ENCODE assay signal across 1 cellular context in the genomic region with DNA sequence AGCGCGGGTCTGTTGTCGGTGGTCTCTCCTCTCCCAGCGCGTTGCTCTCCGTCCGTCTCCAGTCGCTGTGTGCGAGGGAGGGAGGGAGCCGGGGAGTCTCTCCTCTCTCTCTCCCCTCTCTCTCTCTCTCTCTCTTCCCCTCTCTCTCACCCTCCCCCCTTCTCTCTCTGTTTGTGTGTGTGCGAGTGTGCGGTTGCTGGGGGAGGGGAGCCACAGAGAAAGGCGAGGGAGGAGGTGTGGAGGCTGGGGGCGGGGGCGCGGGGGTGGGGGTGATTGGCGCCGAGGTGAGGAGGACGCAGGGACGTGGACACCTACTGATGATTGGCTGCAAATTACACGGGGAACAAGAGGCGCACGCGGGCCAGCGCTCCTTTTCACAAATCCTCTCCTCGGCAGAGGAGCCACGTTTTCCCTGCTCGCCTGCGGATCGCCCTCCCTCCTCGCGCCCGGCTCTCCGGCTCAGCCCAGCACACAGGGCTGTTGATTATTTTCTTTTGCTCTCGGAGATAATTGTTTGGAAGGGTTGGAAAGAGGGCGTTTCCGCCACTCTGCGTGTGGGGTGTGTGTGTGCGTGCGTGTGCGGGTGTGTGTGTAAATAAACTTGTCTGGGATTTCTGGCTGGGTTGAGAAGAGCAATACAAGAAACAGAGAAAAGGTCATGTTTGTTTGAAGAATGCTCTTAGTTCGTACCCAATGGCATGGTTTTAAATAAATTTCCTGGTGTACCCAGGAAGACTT.
TF ChIP-seq lines count a peak whose summit lies in the region.

A gene (minus strand): TSS at position 73 of the 738 bp plus-strand sequence. CDS start 3,092 bp downstream, outside the sequence.

TF ChIP-seq in H1, 55 proteins besides CTCF, POLR2A, EP300 and RAD21 (continued from another document):
- TF ChIP-seq SRF (IDR thresholded peaks at IDR 0.05; ENCODE audit: low read depth, low read length) (no peak), ZNF274 (IDR thresholded peaks at IDR 0.05; ENCODE audit: borderline replicate concordance, extremely low read depth, low read length) (no peak), TEAD4 (IDR thresholded peaks at IDR 0.05; ENCODE audit: low read depth, low read length) (0 out of 2 replicates have a peak, but pooled peaks have one; percentile 23), POU5F1 (IDR thresholded peaks at IDR 0.05; ENCODE audit: low read depth, low read length) (no peak), BRCA1 (IDR thresholded peaks at IDR 0.05; ENCODE audit: low read depth, low read length) (no peak), CHD1 (IDR thresholded peaks at IDR 0.05; ENCODE audit: low read depth, low read length) (no peak), YY1 (IDR thresholded peaks at IDR 0.05; ENCODE audit: low read depth, low read length) (peak; percentile 81), KDM4A (IDR thresholded peaks at IDR 0.05; ENCODE audit: low read depth, low read length, severe bottlenecking) (peak; percentile 88), CEBPB (IDR thresholded peaks at IDR 0.05; ENCODE audit: low read depth, low read length) (no peak), HDAC2 (IDR thresholded peaks at IDR 0.05; ENCODE audit: borderline replicate concordance in 1 of 2, low read depth in 2 of 2, low read length in 2 of 2) (peak in 1 of 2 experiments; percentile 93; a peak in 2 of 4 replicates), EGR1 (IDR thresholded peaks at IDR 0.05; ENCODE audit: borderline replicate concordance, low read depth, low read length) (peak; percentile 98), POLR2AphosphoS5 (IDR thresholded peaks at IDR 0.05; ENCODE audit: low read depth, low read length) (peak; percentile 46; the same call in 1 of the 2 replicates), JUN (IDR thresholded peaks at IDR 0.05; ENCODE audit: low read depth, low read length) (no peak), SP1 (IDR thresholded peaks at IDR 0.05; ENCODE audit: low read depth, low read length) (peak; percentile 88), KDM1A (IDR thresholded peaks at IDR 0.05; ENCODE audit: borderline replicate concordance, low read length) (peak; percentile 48; the same call in 1 of the 2 replicates), TAF1 (IDR thresholded peaks at IDR 0.05; ENCODE audit: low read depth, low read length) (peak; percentile 61; the same call in 1 of the 2 replicates), FOSL1 (IDR thresholded peaks at IDR 0.05; ENCODE audit: insufficient read depth, low read depth, low read length) (no peak), SIRT6 (IDR thresholded peaks at IDR 0.05; ENCODE audit: low read length) (no peak), NANOG (IDR thresholded peaks at IDR 0.05; ENCODE audit: insufficient read depth, low read depth, low read length, poor library complexity, severe bottlenecking) (no peak), TBP (IDR thresholded peaks at IDR 0.05; ENCODE audit: low read depth, low read length) (no peak), BCL11A (IDR thresholded peaks at IDR 0.05; ENCODE audit: low read depth in 2 of 2, low read length in 2 of 2) (no peak), JUND (IDR thresholded peaks at IDR 0.05; ENCODE audit: low read length) (peak; percentile 43; the same call in 1 of the 2 replicates), GABPA (IDR thresholded peaks at IDR 0.05; ENCODE audit: borderline replicate concordance, insufficient read depth, low read length) (no peak), HDAC6 (IDR thresholded peaks at IDR 0.05; ENCODE audit: low read depth, low read length) (no peak), GTF2F1 (IDR thresholded peaks at IDR 0.05; ENCODE audit: borderline replicate concordance, low read depth, low read length) (no peak), BACH1 (IDR thresholded peaks at IDR 0.05; ENCODE audit: low read length) (no peak), TCF12 (IDR thresholded peaks at IDR 0.05; ENCODE audit: low read depth, low read length) (0 out of 2 replicates have a peak, but pooled peaks have one; percentile 58), CBX8 (IDR thresholded peaks at IDR 0.05; ENCODE audit: borderline replicate concordance, low read depth, low read length) (no peak), RBBP5 (IDR thresholded peaks at IDR 0.05; ENCODE audit: borderline replicate concordance, low read depth, low read length) (peak; percentile 100), CHD2 (IDR thresholded peaks at IDR 0.05; ENCODE audit: low read length) (peak; percentile 55; the same call in 1 of the 2 replicates), SUZ12 (IDR thresholded peaks at IDR 0.05; ENCODE audit: low read length) (peak; percentile 58; the same call in 1 of the 2 replicates)
- TF ChIP-seq, protein P1, sequence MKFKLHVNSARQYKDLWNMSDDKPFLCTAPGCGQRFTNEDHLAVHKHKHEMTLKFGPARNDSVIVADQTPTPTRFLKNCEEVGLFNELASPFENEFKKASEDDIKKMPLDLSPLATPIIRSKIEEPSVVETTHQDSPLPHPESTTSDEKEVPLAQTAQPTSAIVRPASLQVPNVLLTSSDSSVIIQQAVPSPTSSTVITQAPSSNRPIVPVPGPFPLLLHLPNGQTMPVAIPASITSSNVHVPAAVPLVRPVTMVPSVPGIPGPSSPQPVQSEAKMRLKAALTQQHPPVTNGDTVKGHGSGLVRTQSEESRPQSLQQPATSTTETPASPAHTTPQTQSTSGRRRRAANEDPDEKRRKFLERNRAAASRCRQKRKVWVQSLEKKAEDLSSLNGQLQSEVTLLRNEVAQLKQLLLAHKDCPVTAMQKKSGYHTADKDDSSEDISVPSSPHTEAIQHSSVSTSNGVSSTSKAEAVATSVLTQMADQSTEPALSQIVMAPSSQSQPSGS (IDR thresholded peaks at IDR 0.05; ENCODE audit: low read length), result peak; percentile 48; the same call in 1 of the 2 replicates
- TF ChIP-seq, protein P2, sequence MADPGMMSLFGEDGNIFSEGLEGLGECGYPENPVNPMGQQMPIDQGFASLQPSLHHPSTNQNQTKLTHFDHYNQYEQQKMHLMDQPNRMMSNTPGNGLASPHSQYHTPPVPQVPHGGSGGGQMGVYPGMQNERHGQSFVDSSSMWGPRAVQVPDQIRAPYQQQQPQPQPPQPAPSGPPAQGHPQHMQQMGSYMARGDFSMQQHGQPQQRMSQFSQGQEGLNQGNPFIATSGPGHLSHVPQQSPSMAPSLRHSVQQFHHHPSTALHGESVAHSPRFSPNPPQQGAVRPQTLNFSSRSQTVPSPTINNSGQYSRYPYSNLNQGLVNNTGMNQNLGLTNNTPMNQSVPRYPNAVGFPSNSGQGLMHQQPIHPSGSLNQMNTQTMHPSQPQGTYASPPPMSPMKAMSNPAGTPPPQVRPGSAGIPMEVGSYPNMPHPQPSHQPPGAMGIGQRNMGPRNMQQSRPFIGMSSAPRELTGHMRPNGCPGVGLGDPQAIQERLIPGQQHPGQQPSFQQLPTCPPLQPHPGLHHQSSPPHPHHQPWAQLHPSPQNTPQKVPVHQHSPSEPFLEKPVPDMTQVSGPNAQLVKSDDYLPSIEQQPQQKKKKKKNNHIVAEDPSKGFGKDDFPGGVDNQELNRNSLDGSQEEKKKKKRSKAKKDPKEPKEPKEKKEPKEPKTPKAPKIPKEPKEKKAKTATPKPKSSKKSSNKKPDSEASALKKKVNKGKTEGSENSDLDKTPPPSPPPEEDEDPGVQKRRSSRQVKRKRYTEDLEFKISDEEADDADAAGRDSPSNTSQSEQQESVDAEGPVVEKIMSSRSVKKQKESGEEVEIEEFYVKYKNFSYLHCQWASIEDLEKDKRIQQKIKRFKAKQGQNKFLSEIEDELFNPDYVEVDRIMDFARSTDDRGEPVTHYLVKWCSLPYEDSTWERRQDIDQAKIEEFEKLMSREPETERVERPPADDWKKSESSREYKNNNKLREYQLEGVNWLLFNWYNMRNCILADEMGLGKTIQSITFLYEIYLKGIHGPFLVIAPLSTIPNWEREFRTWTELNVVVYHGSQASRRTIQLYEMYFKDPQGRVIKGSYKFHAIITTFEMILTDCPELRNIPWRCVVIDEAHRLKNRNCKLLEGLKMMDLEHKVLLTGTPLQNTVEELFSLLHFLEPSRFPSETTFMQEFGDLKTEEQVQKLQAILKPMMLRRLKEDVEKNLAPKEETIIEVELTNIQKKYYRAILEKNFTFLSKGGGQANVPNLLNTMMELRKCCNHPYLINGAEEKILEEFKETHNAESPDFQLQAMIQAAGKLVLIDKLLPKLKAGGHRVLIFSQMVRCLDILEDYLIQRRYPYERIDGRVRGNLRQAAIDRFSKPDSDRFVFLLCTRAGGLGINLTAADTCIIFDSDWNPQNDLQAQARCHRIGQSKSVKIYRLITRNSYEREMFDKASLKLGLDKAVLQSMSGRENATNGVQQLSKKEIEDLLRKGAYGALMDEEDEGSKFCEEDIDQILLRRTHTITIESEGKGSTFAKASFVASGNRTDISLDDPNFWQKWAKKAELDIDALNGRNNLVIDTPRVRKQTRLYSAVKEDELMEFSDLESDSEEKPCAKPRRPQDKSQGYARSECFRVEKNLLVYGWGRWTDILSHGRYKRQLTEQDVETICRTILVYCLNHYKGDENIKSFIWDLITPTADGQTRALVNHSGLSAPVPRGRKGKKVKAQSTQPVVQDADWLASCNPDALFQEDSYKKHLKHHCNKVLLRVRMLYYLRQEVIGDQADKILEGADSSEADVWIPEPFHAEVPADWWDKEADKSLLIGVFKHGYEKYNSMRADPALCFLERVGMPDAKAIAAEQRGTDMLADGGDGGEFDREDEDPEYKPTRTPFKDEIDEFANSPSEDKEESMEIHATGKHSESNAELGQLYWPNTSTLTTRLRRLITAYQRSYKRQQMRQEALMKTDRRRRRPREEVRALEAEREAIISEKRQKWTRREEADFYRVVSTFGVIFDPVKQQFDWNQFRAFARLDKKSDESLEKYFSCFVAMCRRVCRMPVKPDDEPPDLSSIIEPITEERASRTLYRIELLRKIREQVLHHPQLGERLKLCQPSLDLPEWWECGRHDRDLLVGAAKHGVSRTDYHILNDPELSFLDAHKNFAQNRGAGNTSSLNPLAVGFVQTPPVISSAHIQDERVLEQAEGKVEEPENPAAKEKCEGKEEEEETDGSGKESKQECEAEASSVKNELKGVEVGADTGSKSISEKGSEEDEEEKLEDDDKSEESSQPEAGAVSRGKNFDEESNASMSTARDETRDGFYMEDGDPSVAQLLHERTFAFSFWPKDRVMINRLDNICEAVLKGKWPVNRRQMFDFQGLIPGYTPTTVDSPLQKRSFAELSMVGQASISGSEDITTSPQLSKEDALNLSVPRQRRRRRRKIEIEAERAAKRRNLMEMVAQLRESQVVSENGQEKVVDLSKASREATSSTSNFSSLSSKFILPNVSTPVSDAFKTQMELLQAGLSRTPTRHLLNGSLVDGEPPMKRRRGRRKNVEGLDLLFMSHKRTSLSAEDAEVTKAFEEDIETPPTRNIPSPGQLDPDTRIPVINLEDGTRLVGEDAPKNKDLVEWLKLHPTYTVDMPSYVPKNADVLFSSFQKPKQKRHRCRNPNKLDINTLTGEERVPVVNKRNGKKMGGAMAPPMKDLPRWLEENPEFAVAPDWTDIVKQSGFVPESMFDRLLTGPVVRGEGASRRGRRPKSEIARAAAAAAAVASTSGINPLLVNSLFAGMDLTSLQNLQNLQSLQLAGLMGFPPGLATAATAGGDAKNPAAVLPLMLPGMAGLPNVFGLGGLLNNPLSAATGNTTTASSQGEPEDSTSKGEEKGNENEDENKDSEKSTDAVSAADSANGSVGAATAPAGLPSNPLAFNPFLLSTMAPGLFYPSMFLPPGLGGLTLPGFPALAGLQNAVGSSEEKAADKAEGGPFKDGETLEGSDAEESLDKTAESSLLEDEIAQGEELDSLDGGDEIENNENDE (IDR thresholded peaks at IDR 0.05; ENCODE audit: insufficient replicate concordance, low read length), result no peak
- TF ChIP-seq, protein P3, sequence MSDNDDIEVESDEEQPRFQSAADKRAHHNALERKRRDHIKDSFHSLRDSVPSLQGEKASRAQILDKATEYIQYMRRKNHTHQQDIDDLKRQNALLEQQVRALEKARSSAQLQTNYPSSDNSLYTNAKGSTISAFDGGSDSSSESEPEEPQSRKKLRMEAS (IDR thresholded peaks at IDR 0.05), result peak; percentile 65; the same call in 1 of the 2 replicates
- TF ChIP-seq, protein P4, sequence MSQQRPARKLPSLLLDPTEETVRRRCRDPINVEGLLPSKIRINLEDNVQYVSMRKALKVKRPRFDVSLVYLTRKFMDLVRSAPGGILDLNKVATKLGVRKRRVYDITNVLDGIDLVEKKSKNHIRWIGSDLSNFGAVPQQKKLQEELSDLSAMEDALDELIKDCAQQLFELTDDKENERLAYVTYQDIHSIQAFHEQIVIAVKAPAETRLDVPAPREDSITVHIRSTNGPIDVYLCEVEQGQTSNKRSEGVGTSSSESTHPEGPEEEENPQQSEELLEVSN (IDR thresholded peaks at IDR 0.05), result peak; percentile 41; the same call in 1 of the 2 replicates
- TF ChIP-seq, protein P5, sequence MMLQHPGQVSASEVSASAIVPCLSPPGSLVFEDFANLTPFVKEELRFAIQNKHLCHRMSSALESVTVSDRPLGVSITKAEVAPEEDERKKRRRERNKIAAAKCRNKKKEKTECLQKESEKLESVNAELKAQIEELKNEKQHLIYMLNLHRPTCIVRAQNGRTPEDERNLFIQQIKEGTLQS (IDR thresholded peaks at IDR 0.05; ENCODE audit: insufficient read depth, low read depth, low read length), result no peak
- TF ChIP-seq, protein P6, sequence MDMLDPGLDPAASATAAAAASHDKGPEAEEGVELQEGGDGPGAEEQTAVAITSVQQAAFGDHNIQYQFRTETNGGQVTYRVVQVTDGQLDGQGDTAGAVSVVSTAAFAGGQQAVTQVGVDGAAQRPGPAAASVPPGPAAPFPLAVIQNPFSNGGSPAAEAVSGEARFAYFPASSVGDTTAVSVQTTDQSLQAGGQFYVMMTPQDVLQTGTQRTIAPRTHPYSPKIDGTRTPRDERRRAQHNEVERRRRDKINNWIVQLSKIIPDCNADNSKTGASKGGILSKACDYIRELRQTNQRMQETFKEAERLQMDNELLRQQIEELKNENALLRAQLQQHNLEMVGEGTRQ (IDR thresholded peaks at IDR 0.05; ENCODE audit: low read length), result no peak; the same call in 1 of the 2 replicates
